ENCODE assay signal across 34 cellular contexts in genomic region chr10:122178655-122179054, GRCh38.
"Had no signal": no experiment of that assay in that cellular context is flagged by ENCODE, and none has a peak within 500 bp of the region (broad histone marks: within the 10 kb centered on the region; RNA-seq: fewer than 3 reads in every experiment).

No MANE protein-coding gene starts in this region.

- H3K27me3 ChIP-seq: ascending aorta, brain microvascular endothelial cell, esophagus muscularis mucosa, foreskin keratinocyte, ovary, sigmoid colon, upper lobe of left lung had no signal

- FAIRE-seq: kidney, small intestine had no signal

- H3K27me3 Mint-ChIP-seq: stimulated activated memory B cell treated with anti-CD40 and anti-IgM and Interleukin-4, amounts not matched to agents 10 μg/mL and 1 μg/mL and 100 μg/mL, for 72 hours had no signal

- H3K9me3 Mint-ChIP-seq: activated naive CD4-positive, alpha-beta T cell treated with anti-CD3 and anti-CD28 coated beads, Interleukin-2, amount 10 ng/mL, durations not matched to agents 7 days and 5 days; activated naive CD8-positive, alpha-beta T cell treated with anti-CD3 and anti-CD28 coated beads, Interleukin-2, amount 10 ng/mL, durations not matched to agents 7 days and 5 days; activated T-cell treated with anti-CD3 and anti-CD28 coated beads, Interleukin-2, amount 50 U/mL, for 24 hours; immature natural killer cell; nephron progenitor cell; stimulated activated memory B cell treated with anti-CD40 and anti-IgM and Interleukin-4, amounts not matched to agents 10 μg/mL and 1 μg/mL and 100 μg/mL, for 72 hours; stimulated activated naive CD8-positive, alpha-beta T cell treated with anti-CD3 and anti-CD28 coated beads, Interleukin-15, amount 100 ng/mL, for 72 hours; T-helper 2 cell treated with Interferon-gamma antibody and Interleukin-4, amounts not matched to agents 5 μg/mL and 100 μg/mL, for 36 hours had no signal

- H3K36me3 ChIP-seq: brain microvascular endothelial cell, neutrophil, ovary, prostate gland, sigmoid colon had no signal

- H3K4me1 Mint-ChIP-seq: activated naive CD4-positive, alpha-beta T cell treated with anti-CD3 and anti-CD28 coated beads, Interleukin-2, amount 10 ng/mL, durations not matched to agents 7 days and 5 days; activated naive CD8-positive, alpha-beta T cell treated with anti-CD3 and anti-CD28 coated beads, Interleukin-2, amount 10 ng/mL, durations not matched to agents 7 days and 5 days; immature natural killer cell; stimulated activated memory B cell treated with anti-CD40 and anti-IgM and Interleukin-4, amounts not matched to agents 10 μg/mL and 1 μg/mL and 100 μg/mL, for 72 hours; stimulated activated naive CD8-positive, alpha-beta T cell treated with anti-CD3 and anti-CD28 coated beads, Interleukin-15, amount 100 ng/mL, for 72 hours had no signal

- H3K27ac Mint-ChIP-seq: activated naive CD4-positive, alpha-beta T cell treated with anti-CD3 and anti-CD28 coated beads, Interleukin-2, amount 10 ng/mL, durations not matched to agents 7 days and 5 days; activated naive CD8-positive, alpha-beta T cell treated with anti-CD3 and anti-CD28 coated beads, Interleukin-2, amount 10 ng/mL, durations not matched to agents 7 days and 5 days; activated T-cell treated with anti-CD3 and anti-CD28 coated beads, Interleukin-2, amount 50 U/mL, for 24 hours; immature natural killer cell; stimulated activated memory B cell treated with anti-CD40 and anti-IgM and Interleukin-4, amounts not matched to agents 10 μg/mL and 1 μg/mL and 100 μg/mL, for 72 hours; stimulated activated naive CD8-positive, alpha-beta T cell treated with anti-CD3 and anti-CD28 coated beads, Interleukin-15, amount 100 ng/mL, for 72 hours; T-helper 2 cell treated with Interferon-gamma antibody and Interleukin-4, amounts not matched to agents 5 μg/mL and 100 μg/mL, for 36 hours had no signal

- H3K4me3 ChIP-seq: ascending aorta, esophagus muscularis mucosa, ovary, prostate gland, sigmoid colon, upper lobe of left lung had no signal

- DNase-seq: activated CD4-positive, alpha-beta T cell treated with anti-CD3 and anti-CD28 coated beads for 4 hours; activated CD4-positive, alpha-beta T cell treated with anti-CD3 and anti-CD28 coated beads, Interleukin-2, amount 50 U/mL, for 48 hours; activated CD4-positive, CD25-positive, alpha-beta regulatory T cell; activated CD8-positive, alpha-beta memory T cell treated with anti-CD3 and anti-CD28 coated beads for 24 hours; activated CD8-positive, alpha-beta memory T cell treated with anti-CD3 and anti-CD28 coated beads, Interleukin-2, amount 50 U/mL, for 48 hours; activated gamma-delta T cell; activated naive CD4-positive, alpha-beta T cell treated with anti-CD3 and anti-CD28 coated beads, Interleukin-2, amount 10 ng/mL, durations not matched to agents 7 days and 5 days; activated naive CD8-positive, alpha-beta T cell treated with anti-CD3 and anti-CD28 coated beads, Interleukin-2, amount 10 ng/mL, durations not matched to agents 7 days and 5 days; activated T-cell treated with anti-CD3 and anti-CD28 coated beads, Interleukin-2, amount 50 U/mL, for 24 hours; brain microvascular endothelial cell; caudate nucleus; foreskin keratinocyte; immature natural killer cell; left colon; mammary epithelial cell; nephron progenitor cell; ovary; retina; sigmoid colon; small intestine; stimulated activated CD4-positive, alpha-beta T cell treated with anti-CD3 and anti-CD28 coated beads, Interleukin-1b, Interleukin-23, amount 100 ng/mL, for 48 hours; stimulated activated CD4-positive, alpha-beta T cell treated with anti-CD3 and anti-CD28 coated beads, Interleukin-4, amount 100 ng/mL, for 4 hours; stimulated activated CD8-positive, alpha-beta memory T cell treated with anti-CD3 and anti-CD28 coated beads, Interleukin-4, amount 100 ng/mL, for 48 hours; stimulated activated naive CD8-positive, alpha-beta T cell treated with anti-CD3 and anti-CD28 coated beads, Interleukin-15, amount 100 ng/mL, for 72 hours; substantia nigra; T-helper 1 cell; upper lobe of left lung had no signal

- H3K4me3 Mint-ChIP-seq: activated naive CD4-positive, alpha-beta T cell treated with anti-CD3 and anti-CD28 coated beads, Interleukin-2, amount 10 ng/mL, durations not matched to agents 7 days and 5 days; activated naive CD8-positive, alpha-beta T cell treated with anti-CD3 and anti-CD28 coated beads, Interleukin-2, amount 10 ng/mL, durations not matched to agents 7 days and 5 days; activated T-cell treated with anti-CD3 and anti-CD28 coated beads, Interleukin-2, amount 50 U/mL, for 24 hours; immature natural killer cell; nephron progenitor cell; stimulated activated memory B cell treated with anti-CD40 and anti-IgM and Interleukin-4, amounts not matched to agents 10 μg/mL and 1 μg/mL and 100 μg/mL, for 72 hours; stimulated activated naive CD8-positive, alpha-beta T cell treated with anti-CD3 and anti-CD28 coated beads, Interleukin-15, amount 100 ng/mL, for 72 hours; T-helper 2 cell treated with Interferon-gamma antibody and Interleukin-4, amounts not matched to agents 5 μg/mL and 100 μg/mL, for 36 hours had no signal

- H3K9me3 ChIP-seq: ascending aorta, esophagus muscularis mucosa, neutrophil, ovary, prostate gland, sigmoid colon, upper lobe of left lung had no signal

- H3K36me3 Mint-ChIP-seq: activated naive CD4-positive, alpha-beta T cell treated with anti-CD3 and anti-CD28 coated beads, Interleukin-2, amount 10 ng/mL, durations not matched to agents 7 days and 5 days; activated naive CD8-positive, alpha-beta T cell treated with anti-CD3 and anti-CD28 coated beads, Interleukin-2, amount 10 ng/mL, durations not matched to agents 7 days and 5 days; immature natural killer cell; stimulated activated memory B cell treated with anti-CD40 and anti-IgM and Interleukin-4, amounts not matched to agents 10 μg/mL and 1 μg/mL and 100 μg/mL, for 72 hours had no signal

- H3K4me1 ChIP-seq: foreskin keratinocyte, prostate gland had no signal

- ATAC-seq: foreskin keratinocyte; left colon; stimulated activated memory B cell treated with anti-CD40 and anti-IgM and Interleukin-4, amounts not matched to agents 10 μg/mL and 1 μg/mL and 100 μg/mL, for 72 hours; stimulated activated naive CD8-positive, alpha-beta T cell treated with anti-CD3 and anti-CD28 coated beads, Interleukin-15, amount 100 ng/mL, for 72 hours had no signal

- H3K27ac ChIP-seq: ascending aorta, brain microvascular endothelial cell, foreskin keratinocyte, neutrophil, ovary, prostate gland, sigmoid colon, upper lobe of left lung had no signal
